14 cellular contexts compared by ENCODE assay signal in the genomic region with DNA sequence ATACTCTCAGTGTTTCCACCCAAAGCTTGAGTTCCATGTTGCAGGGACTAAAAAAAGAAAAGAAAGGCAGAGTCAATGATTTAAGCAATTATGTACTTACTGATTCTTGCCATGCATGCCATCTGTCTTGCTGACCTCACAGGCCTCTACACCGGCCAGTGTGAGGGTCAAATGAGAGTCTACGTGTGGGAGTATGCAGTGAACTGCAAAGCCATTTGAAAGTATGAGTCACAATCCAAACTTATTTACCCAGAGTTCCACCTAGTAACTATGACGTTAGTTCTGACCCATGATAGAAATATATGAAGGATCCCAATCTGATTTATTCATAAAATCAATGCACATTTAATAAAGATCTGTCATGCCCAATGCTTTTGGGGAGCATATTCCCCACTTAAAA. TPM values are rescaled to one million over a fixed set of nuclear protein-coding genes. Genes with fewer than 3 reads are reported as not detected.
A peak's percentile ranks its signal among the peaks of the same experiment; 100 is the strongest.
DNase-seq lines count a peak whose midpoint lies in the region; ATAC-seq and TF ChIP-seq lines count a peak whose summit lies in the region.
"Had no signal": no experiment of that assay in that cellular context is flagged by ENCODE, and none has a peak within 500 bp of the region (broad histone marks: within the 10 kb centered on the region; RNA-seq: fewer than 3 reads in every experiment).

No MANE protein-coding gene starts in this region.

- H3K4me3 ChIP-seq in testis, result no peak overlapping the region
- H3K4me3 ChIP-seq: K562 had no signal

- TF ChIP-seq CTCF in testis (IDR thresholded peaks at IDR 0.05), result no peak

- ATAC-seq in GM19455 (IDR thresholded peaks at IDR 0.05; ENCODE audit: unreplicated experiment) (peak; percentile 58), HG03571 (IDR thresholded peaks at IDR 0.05; ENCODE audit: unreplicated experiment) (peak; percentile 64)
- ATAC-seq: activated naive CD4-positive, alpha-beta T cell treated with anti-CD3 and anti-CD28 coated beads, Interleukin-2, amount 50 U/mL, for 72 hours; K562 had no signal

- no peaks in the 10 kb centered on the region for H3K27me3 ChIP-seq in testis

- in situ Hi-C loops in Caki2 (cut with HindIII; ENCODE audit: low pct_unique_long_range_greater_than_20kb, low sequenced_read_pairs) (no loop called here), KBM-7 (cut with MboI; ENCODE audit: low pct_unique_long_range_greater_than_20kb, low sequenced_read_pairs) (no loop called here)

- intact Hi-C loops in testis (cut with DNase I; ENCODE audit: low total_unique reads), result no loop called here

- TF ChIP-seq POLR2A in testis (IDR thresholded peaks at IDR 0.05), result no peak

- H3K9me3 ChIP-seq in testis, result no peaks in the 10 kb centered on the region

- peak; percentile 75 for DNase-seq in Caki2 (ENCODE audit: low read depth)
- peak; percentile 3 for DNase-seq in fibroblast of gingiva (ENCODE audit: low read depth)
- DNase-seq in testis, result no peak
- no peak for DNase-seq in DMS153 treated with DMSO at 0.1 percent for 48 hours (lab: John Stamatoyannopoulos, UW; ENCODE audit: unreplicated experiment)
- DNase-seq in KBM-7, result no peak
- no peak for DNase-seq in ureter (ENCODE audit: low spot score)
- DNase-seq: activated B cell treated with CpG ODN at 0.5 μM for 24 hours; CD8-positive, alpha-beta memory T cell; mesendoderm; NK-92 treated with Interleukin-12 subunit alpha and Interleukin-12 subunit beta, amount 100 ng/mL, for 24 hours had no signal

- H3K36me3 ChIP-seq in testis (ENCODE audit: low read depth, missing control alignments), result no peaks in the 10 kb centered on the region

- H3K27ac ChIP-seq in testis, result no peak overlapping the region

- 56 to 70% methylated on average over 3 of the region's 3 CpGs for WGBS in testis, 2 donors

- H3K4me1 ChIP-seq in testis, result no peaks in the 10 kb centered on the region

RNA-seq across cellular contexts. Expression of gene PDE1C, which starts 26.5 kb away (rescaled TPM):
- total RNA-seq in Caki2 (2014; rRNA removed; shearing (Covaris generic); ENCODE audit: low replicate concordance), result 0.17 and 10.2 TPM in 2 replicates
- total RNA-seq in testis, result 1 to 10 TPM; 7.6 to 9.5 TPM
- polyA plus RNA-seq in testis (ENCODE audit: insufficient read depth, low read depth, low replicate concordance), result 9.5 TPM
- 12.2 TPM for total RNA-seq in ureter
- total RNA-seq: activated B cell treated with CpG ODN at 0.5 μM for 24 hours; activated naive CD4-positive, alpha-beta T cell treated with anti-CD3 and anti-CD28 coated beads, Interleukin-2, amount 50 U/mL, for 72 hours; CD8-positive, alpha-beta memory T cell; K562 had no signal
- polyA plus RNA-seq: CD8-positive, alpha-beta memory T cell had no signal

Comparison
In these comparisons a context has a peak if more than half of its experiments do, and no peak if none do; other contexts are left out.
1. DNase-seq: peak in Caki2 (single experiment) and fibroblast of gingiva (single experiment); none in testis (single experiment), DMS153 treated with DMSO at 0.1 percent for 48 hours (single experiment), KBM-7 (single experiment) and ureter (single experiment).